8 cellular contexts compared by ENCODE assay signal in the genomic region with DNA sequence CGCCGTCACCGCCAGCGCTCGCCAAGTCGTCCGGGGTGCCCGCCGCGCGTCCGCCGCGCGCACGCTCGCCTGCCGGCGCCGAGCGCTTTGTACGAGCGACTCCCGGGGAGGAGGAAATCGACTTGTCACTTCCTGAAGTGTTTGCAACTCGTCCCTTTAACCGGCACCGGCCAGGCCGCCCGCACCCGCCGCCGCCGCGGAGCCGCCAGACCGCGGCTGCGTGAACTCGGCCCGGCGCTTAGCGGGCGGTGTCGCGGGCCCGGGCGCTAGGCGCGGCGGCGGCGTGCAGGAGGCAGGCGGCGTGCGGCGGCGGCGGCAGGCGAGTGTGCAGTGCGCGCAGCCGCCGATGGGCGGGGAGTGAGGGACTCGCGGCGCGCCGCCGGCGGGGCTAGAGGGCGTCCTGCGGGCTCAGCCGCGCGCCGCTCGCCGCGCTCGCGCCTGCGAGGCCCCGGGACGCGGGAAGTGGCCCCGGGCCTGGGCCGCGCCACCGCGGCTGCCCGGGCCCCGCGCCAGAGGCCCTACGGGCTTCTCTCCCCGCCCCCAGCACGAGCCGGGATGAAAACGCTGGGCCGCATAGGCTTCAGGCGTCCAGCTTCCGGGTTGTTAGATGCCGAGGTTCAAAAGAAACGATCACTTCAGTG. TPM values are rescaled to one million over a fixed set of nuclear protein-coding genes. Genes with fewer than 3 reads are reported as not detected.
A peak's percentile ranks its signal among the peaks of the same experiment; 100 is the strongest.
DNase-seq lines count a peak whose midpoint lies in the region; ATAC-seq and TF ChIP-seq lines count a peak whose summit lies in the region.

Gene FAM53B (minus strand): TSS at position 332 of the 641 bp plus-strand sequence. CDS start 37,665 bp downstream, outside the sequence.

- no peak for TF ChIP-seq CTCF in fibroblast of lung (conservative IDR thresholded peaks at IDR 0.05 in 1 of 2, IDR thresholded peaks at IDR 0.05 in 1 of 2; ENCODE audit: low read depth in 1 of 2, low read length in 2 of 2)

- ATAC-seq in GM19397 (IDR thresholded peaks at IDR 0.05; ENCODE audit: unreplicated experiment) (peak; percentile 67), HG03521 (IDR thresholded peaks at IDR 0.05; ENCODE audit: unreplicated experiment) (peak; percentile 83)
- peak; percentile 88 for ATAC-seq in naive thymus-derived CD4-positive, alpha-beta T cell

- H3K4me1 ChIP-seq in fibroblast of lung (ENCODE audit: control insufficient read depth, extremely low read depth, insufficient read depth, low read length), result peaks cover 2% of the 10 kb centered on the region
- H3K4me1 ChIP-seq in naive thymus-derived CD4-positive, alpha-beta T cell (ENCODE audit: control insufficient read depth in 2 of 2, insufficient read depth in 2 of 2, low read length in 2 of 2), result peaks cover 35 to 41% of the 10 kb centered on the region in 2 donors

- peak within 1 kb of the TSS; percentile 64 for H3K9ac ChIP-seq in fibroblast of lung (ENCODE audit: insufficient read depth, low read length)

- H3K4me3 ChIP-seq in fibroblast of lung (replicated peaks in 1 of 4; ENCODE audit: control extremely low read depth in 1 of 4, insufficient read depth in 1 of 4, low read depth in 3 of 4, low read length in 4 of 4), result peak within 1 kb of the TSS; percentile 59 to 72 (median 68)
- H3K4me3 ChIP-seq in naive thymus-derived CD4-positive, alpha-beta T cell (ENCODE audit: low read length), result peak within 1 kb of the TSS; percentile 61

- peak within 1 kb of the TSS; percentile 68 for H3K27ac ChIP-seq in fibroblast of lung (ENCODE audit: insufficient read depth, low read length)
- H3K27ac ChIP-seq in naive thymus-derived CD4-positive, alpha-beta T cell (ENCODE audit: low read depth, low read length), result peak within 1 kb of the TSS; percentile 60

- H3K9me3 ChIP-seq in fibroblast of lung (ENCODE audit: control insufficient read depth, insufficient read depth, low read depth, low read length), result no peaks in the 10 kb centered on the region
- H3K9me3 ChIP-seq in naive thymus-derived CD4-positive, alpha-beta T cell (ENCODE audit: control insufficient read depth in 2 of 3, low read length in 3 of 3), result no peaks in the 10 kb centered on the region

- H4K20me1 ChIP-seq in fibroblast of lung (ENCODE audit: control insufficient read depth, extremely low read depth, insufficient read depth, low read length), result no peaks in the 10 kb centered on the region

- peak within 1 kb of the TSS; percentile 87 to 96 (median 94) for H3K27ac Mint-ChIP-seq in naive thymus-derived CD4-positive, alpha-beta T cell

- H2AFZ ChIP-seq in fibroblast of lung (ENCODE audit: low read length), result peak within 1 kb of the TSS; percentile 36

- peak within 1 kb of the TSS; percentile 79 for H3K4me2 ChIP-seq in fibroblast of lung (ENCODE audit: extremely low read depth, insufficient read depth, low read length)

- peaks cover 0 to 23% (median 0%) of the 10 kb centered on the region in 5 donors for H3K27me3 Mint-ChIP-seq in naive thymus-derived CD4-positive, alpha-beta T cell

- no peaks in the 10 kb centered on the region for H3K36me3 ChIP-seq in fibroblast of lung (ENCODE audit: control insufficient read depth, insufficient read depth, low read length)
- H3K36me3 ChIP-seq in naive thymus-derived CD4-positive, alpha-beta T cell (ENCODE audit: control insufficient read depth in 2 of 3, insufficient read depth in 3 of 3, low read length in 3 of 3), result peaks cover 0 to 4% (median 0%) of the 10 kb centered on the region in 3 experiments

- peak within 1 kb of the TSS; percentile 94 to 99 (median 98) for H3K4me3 Mint-ChIP-seq in naive thymus-derived CD4-positive, alpha-beta T cell

- no peaks in the 10 kb centered on the region for H3K79me2 ChIP-seq in fibroblast of lung (ENCODE audit: control insufficient read depth, insufficient read depth, low read length)

- intact Hi-C loops in naive thymus-derived CD4-positive, alpha-beta T cell (cut with micrococcal nuclease), result loop anchor here (1.0 to 10.0 kb wide), 11 partner anchors 47 to 749 kb away; partner anchors contain the start of genes ABRAXAS2 (in 2 of the 2), EEF1AKMT2 (in 2 of the 2), OAT (in 2 of the 2) and LHPP (in 1 of the 2)

- POLR2A ChIA-PET in naive thymus-derived CD4-positive, alpha-beta T cell (lab: Charles Lee), result interaction anchor here (0.7 to 1.3 kb wide), 3 partner anchors 26 to 42 kb away, joined by 3 to 5 read pairs (median 3); no protein-coding TSS in a partner anchor

- H3K9me3 Mint-ChIP-seq in naive thymus-derived CD4-positive, alpha-beta T cell, result no peaks in the 10 kb centered on the region

- peak; percentile 53 for DNase-seq in COR-L47 (lab: John Stamatoyannopoulos, UW)
- DNase-seq in RKO (ENCODE audit: low spot score), result peak; percentile 85
- DNase-seq in activated T-helper 1 cell treated with anti-CD3 and anti-CD28 coated beads, Interleukin-2, amount 50 U/mL, for 16 hours (ENCODE audit: low read depth in 1 of 2, low spot score in 1 of 2), result peak; percentile 51 to 72
- DNase-seq in fibroblast of lung (ENCODE audit: low read depth in 2 of 2), result peak; percentile 78 to 79
- peak; percentile 74 to 86 (median 82) for DNase-seq in naive thymus-derived CD4-positive, alpha-beta T cell
- DNase-seq in stimulated activated naive CD4-positive, alpha-beta T cell (lab: John Stamatoyannopoulos, UW), result peak; percentile 66 to 83 (median 72)

- CTCF ChIA-PET in naive thymus-derived CD4-positive, alpha-beta T cell (lab: Charles Lee), result interaction anchor here (0.6 to 6.1 kb wide), 5 partner anchors 9 to 214 kb away, joined by 3 to 110 read pairs (median 5); no protein-coding TSS in a partner anchor

- peaks cover 29 to 60% (median 51%) of the 10 kb centered on the region in 7 donors for H3K4me1 Mint-ChIP-seq in naive thymus-derived CD4-positive, alpha-beta T cell

- peaks cover 0 to 21% (median 0%) of the 10 kb centered on the region in 5 donors for H3K36me3 Mint-ChIP-seq in naive thymus-derived CD4-positive, alpha-beta T cell

- no peaks in the 10 kb centered on the region for H3K27me3 ChIP-seq in fibroblast of lung (ENCODE audit: control insufficient read depth, insufficient read depth, low read length)
- H3K27me3 ChIP-seq in naive thymus-derived CD4-positive, alpha-beta T cell (ENCODE audit: control insufficient read depth in 2 of 2, insufficient read depth in 2 of 2, low read length in 2 of 2), result no peaks in the 10 kb centered on the region

RNA-seq across cellular contexts. Expression of gene FAM53B, which starts in this region (rescaled TPM):
- 10.8 and 11.7 TPM in 2 replicates for total RNA-seq in fibroblast of lung
- polyA plus RNA-seq in fibroblast of lung, result 2.2 and 4.0 TPM in 2 replicates
- polyA plus RNA-seq in fibroblast of lung (2012), result 3.8 and 6.5 TPM in 2 replicates
- 11.1 and 12.7 TPM in 2 replicates for polyA minus RNA-seq in fibroblast of lung (ENCODE audit: low replicate concordance)
- total RNA-seq in naive thymus-derived CD4-positive, alpha-beta T cell, result 10 to 100 TPM; 25.5 to 51.5 (median 28.6) TPM
- polyA plus RNA-seq in naive thymus-derived CD4-positive, alpha-beta T cell, result 10 to 100 TPM in 1 of 2 donors, 1 to 10 TPM in 1; 3.9 to 18.8 TPM

Comparison
In these comparisons a context has a peak if more than half of its experiments do, and no peak if none do; other contexts are left out.
1. Peak in every context shown above with its lines: DNase-seq, ATAC-seq, H3K4me3 ChIP-seq and H3K27ac ChIP-seq.